21 cellular contexts compared by ENCODE assay signal in genomic region chr11:71340076-71340606, GRCh38.
"Had no signal": no experiment of that assay in that cellular context is flagged by ENCODE, and none has a peak within 500 bp of the region (broad histone marks: within the 10 kb centered on the region; RNA-seq: fewer than 3 reads in every experiment).

No MANE protein-coding gene starts in this region.

- H3K27me3 ChIP-seq: foreskin keratinocyte, vagina had no signal

- H3K27ac Mint-ChIP-seq: dendritic cell treated with granulocyte-macrophage colony-stimulating factor and Interleukin-4, amounts not matched to agents 40 ng/mL and 50 ng/mL, for 4 days; endodermal cell; type B pancreatic cell had no signal

- H3K4me3 Mint-ChIP-seq: central memory CD8-positive, alpha-beta T cell; dendritic cell treated with granulocyte-macrophage colony-stimulating factor and Interleukin-4, amounts not matched to agents 40 ng/mL and 50 ng/mL, for 4 days; endodermal cell; neural crest cell; type B pancreatic cell had no signal

- H3K36me3 Mint-ChIP-seq: type B pancreatic cell had no signal

- H3K4me3 ChIP-seq: lung had no signal

- H3K4me1 ChIP-seq: foreskin keratinocyte, heart right ventricle, left ventricle myocardium inferior had no signal

- H3K9me3 Mint-ChIP-seq: central memory CD8-positive, alpha-beta T cell; dendritic cell treated with granulocyte-macrophage colony-stimulating factor and Interleukin-4, amounts not matched to agents 40 ng/mL and 50 ng/mL, for 4 days; neural crest cell; type B pancreatic cell had no signal

- ATAC-seq: heart right ventricle; right cardiac atrium; stimulated activated naive CD8-positive, alpha-beta T cell treated with anti-CD3 and anti-CD28 coated beads, Interleukin-15, Interleukin-2, amounts not matched to agents 100 U/mL and 50 U/mL, for 24 hours had no signal

- H3K9me3 ChIP-seq: heart right ventricle, left ventricle myocardium inferior, vagina had no signal

- DNase-seq: activated CD4-positive, alpha-beta T cell treated with anti-CD3 and anti-CD28 coated beads for 4 hours; activated CD4-positive, alpha-beta T cell treated with anti-CD3 and anti-CD28 coated beads, Interleukin-2, amount 50 U/mL, for 4 hours; activated gamma-delta T cell treated with Interleukin-2 at 50 U/mL for 16 hours; activated naive CD4-positive, alpha-beta T cell treated with anti-CD3 and anti-CD28 coated beads, Interleukin-2, amount 50 U/mL, for 16 hours; amniotic stem cell; brain microvascular endothelial cell; endodermal cell; heart right ventricle; left ventricle myocardium inferior; occipital lobe; right cardiac atrium; stimulated activated CD4-positive, alpha-beta T cell treated with anti-CD3 and anti-CD28 coated beads, Interleukin-12 subunit alpha, Interleukin-12 subunit beta, amount 100 ng/mL, for 4 hours; stimulated activated CD4-positive, alpha-beta T cell treated with anti-CD3 and anti-CD28 coated beads, Interleukin-4, amount 100 ng/mL, for 1 hour; stimulated activated naive CD8-positive, alpha-beta T cell treated with anti-CD3 and anti-CD28 coated beads, Interleukin-15, Interleukin-2, amounts not matched to agents 100 U/mL and 50 U/mL, for 24 hours had no signal

- H3K4me1 Mint-ChIP-seq: central memory CD8-positive, alpha-beta T cell; endodermal cell had no signal

- H3K36me3 ChIP-seq: brain microvascular endothelial cell, heart right ventricle, left ventricle myocardium inferior, vagina had no signal

- H3K27ac ChIP-seq: brain microvascular endothelial cell, foreskin keratinocyte, heart right ventricle, left ventricle myocardium inferior, vagina had no signal
